8 cellular contexts compared by ENCODE assay signal in the genomic region with DNA sequence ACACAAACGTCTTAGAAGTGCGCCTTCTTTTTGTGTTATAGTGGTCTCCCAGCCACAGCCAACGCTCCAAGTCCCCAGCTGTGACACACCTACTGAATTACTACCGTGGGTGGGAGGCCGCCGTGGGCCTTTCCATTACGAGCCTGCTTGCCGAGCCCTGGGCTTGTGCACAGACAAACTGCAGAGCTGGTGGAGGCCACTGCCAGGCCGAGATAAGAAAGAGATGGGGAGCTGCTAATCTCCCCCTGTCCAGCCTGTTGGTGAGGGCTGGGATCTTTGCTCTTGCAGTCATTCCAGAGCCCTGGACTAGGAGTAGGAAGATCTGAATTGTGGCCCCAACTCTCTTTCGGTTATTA. TPM values are rescaled to one million over a fixed set of nuclear protein-coding genes. Genes with fewer than 3 reads are reported as not detected.
A peak's percentile ranks its signal among the peaks of the same experiment; 100 is the strongest.
DNase-seq lines count a peak whose midpoint lies in the region; ATAC-seq and TF ChIP-seq lines count a peak whose summit lies in the region.

No MANE protein-coding gene starts in this region.

- peak overlapping the region in 1 of 2 experiments; percentile 23 for H3K23ac ChIP-seq in mesenchymal stem cell (ENCODE audit: low read length in 2 of 2)

- no peak overlapping the region for H2AFZ ChIP-seq in mesenchymal stem cell (ENCODE audit: low read depth, low read length)

- H3K4ac ChIP-seq in mesenchymal stem cell (ENCODE audit: low read depth in 1 of 2, low read length in 2 of 2), result peak overlapping the region; percentile 4 to 69

- no peak overlapping the region for H2BK120ac ChIP-seq in mesenchymal stem cell (ENCODE audit: low read depth, low read length)

- intact Hi-C loops in testis (cut with DNase I; ENCODE audit: low total_unique reads), result no loop called here

- no peak for ATAC-seq in HG02973 (IDR thresholded peaks at IDR 0.05; ENCODE audit: unreplicated experiment)

- no peak overlapping the region for H4K91ac ChIP-seq in mesenchymal stem cell (ENCODE audit: low read length)

- in situ Hi-C loops in brain microvascular endothelial cell (cut with HindIII; ENCODE audit: low pct_ligation_motif_present, low sequenced_read_pairs), result no loop called here

- no peak overlapping the region for H4K8ac ChIP-seq in mesenchymal stem cell (ENCODE audit: low read length)

- H3K4me2 ChIP-seq in mesenchymal stem cell (ENCODE audit: low read length, poor library complexity, severe bottlenecking), result peak overlapping the region; percentile 69

- H3K36me3 ChIP-seq in MG63 (peaks cover 9% of the 10 kb centered on the region), brain microvascular endothelial cell (replicated peaks) (peaks cover 4% of the 10 kb centered on the region), mesenchymal stem cell (ENCODE audit: control insufficient read depth in 1 of 2, insufficient read depth in 2 of 2, low read depth in 1 of 2, low read length in 2 of 2) (peaks cover 30 to 40% of the 10 kb centered on the region in 2 experiments), testis (ENCODE audit: low read depth, missing control alignments) (no peaks in the 10 kb centered on the region)

- TF ChIP-seq CTCF in brain microvascular endothelial cell (IDR thresholded peaks at IDR 0.05; ENCODE audit: low read depth, low read length, missing control alignments) (no peak), testis (IDR thresholded peaks at IDR 0.05) (no peak)

- H2AK5ac ChIP-seq in mesenchymal stem cell (ENCODE audit: low read length, severe bottlenecking), result no peak overlapping the region

- H3K4me1 ChIP-seq in mesenchymal stem cell (ENCODE audit: control insufficient read depth, insufficient read depth, low read depth, low read length), result peaks cover 8% of the 10 kb centered on the region
- H3K4me1 ChIP-seq in testis, result peaks cover 20% of the 10 kb centered on the region

- H3K9ac ChIP-seq in mesenchymal stem cell (ENCODE audit: low read length), result peak overlapping the region; percentile 91

- H2BK12ac ChIP-seq in mesenchymal stem cell (ENCODE audit: low read length in 2 of 2), result peak overlapping the region in 1 of 2 experiments; percentile 2

- H3K79me1 ChIP-seq in mesenchymal stem cell (replicated peaks; ENCODE audit: low read length, poor library complexity, severe bottlenecking), result peaks cover 16% of the 10 kb centered on the region

- peak overlapping the region; percentile 89 for H3K4me3 ChIP-seq in MG63
- H3K4me3 ChIP-seq in brain microvascular endothelial cell (ENCODE audit: low read depth, low read length), result peak overlapping the region; percentile 86
- H3K4me3 ChIP-seq in mesenchymal stem cell (ENCODE audit: insufficient read depth in 1 of 2, low read depth in 1 of 2, low read length in 2 of 2), result peak overlapping the region; percentile 66 to 87
- peak overlapping the region; percentile 73 to 79 for H3K4me3 ChIP-seq in testis

- TF ChIP-seq POLR2A in testis (IDR thresholded peaks at IDR 0.05), result no peak

- no peaks in the 10 kb centered on the region for H3K27me3 ChIP-seq in MG63
- H3K27me3 ChIP-seq in brain microvascular endothelial cell (replicated peaks), result no peaks in the 10 kb centered on the region
- no peaks in the 10 kb centered on the region for H3K27me3 ChIP-seq in mesenchymal stem cell (ENCODE audit: control insufficient read depth in 1 of 2, insufficient read depth in 1 of 2, low read length in 2 of 2)
- no peaks in the 10 kb centered on the region for H3K27me3 ChIP-seq in testis

- H3K9me3 ChIP-seq in MG63, result no peaks in the 10 kb centered on the region
- H3K9me3 ChIP-seq in mesenchymal stem cell (ENCODE audit: control insufficient read depth, low read length), result no peaks in the 10 kb centered on the region
- H3K9me3 ChIP-seq in testis, result no peaks in the 10 kb centered on the region

- no peak overlapping the region for H2BK15ac ChIP-seq in mesenchymal stem cell (ENCODE audit: low read depth, poor library complexity, severe bottlenecking)

- H3K14ac ChIP-seq in mesenchymal stem cell (ENCODE audit: low read length in 2 of 2), result peak overlapping the region in 1 of 2 experiments; percentile 1

- peak overlapping the region in 1 of 2 experiments; percentile 41 for H3K18ac ChIP-seq in mesenchymal stem cell (ENCODE audit: low read depth in 1 of 2, low read length in 2 of 2)

- H3K27ac ChIP-seq in brain microvascular endothelial cell (peak overlapping the region; percentile 81), mesenchymal stem cell (ENCODE audit: low read length, poor library complexity, severe bottlenecking) (peak overlapping the region; percentile 59), testis (peak overlapping the region in 1 of 2 donors; percentile 92)

- no peak overlapping the region for H2BK5ac ChIP-seq in mesenchymal stem cell (ENCODE audit: low read depth, low read length, poor library complexity, severe bottlenecking)

- peak; percentile 50 for DNase-seq in activated naive CD4-positive, alpha-beta T cell treated with Interleukin-2 at 50 U/mL for 16 hours
- no peak for DNase-seq in activated naive CD4-positive, alpha-beta T cell treated with anti-CD3 and anti-CD28 coated beads, Interleukin-2, amount 50 U/mL, for 16 hours
- DNase-seq in MG63, result no peak
- DNase-seq in brain microvascular endothelial cell, result no peak
- DNase-seq in mesenchymal stem cell, result no peak
- no peak for DNase-seq in testis
- DNase-seq in islet precursor cell, result no peak

- WGBS in mesenchymal stem cell, result 8% methylated on average over 10 of the region's 10 CpGs
- WGBS in testis, 2 donors, result 0 to 6% methylated on average over 9 to 10 of the region's 10 CpGs

RNA-seq across cellular contexts. Expression of gene HMBS, which starts 0.8 kb away (rescaled TPM):
- 35.5 and 54.7 TPM in 2 replicates for total RNA-seq in MG63 (2014; rRNA removed; shearing (Covaris generic); ENCODE audit: low replicate concordance)
- polyA plus RNA-seq in mesenchymal stem cell (2013, experiment 1 of 2), result 20.1 TPM
- 19.2 TPM for polyA plus RNA-seq in mesenchymal stem cell (2013, experiment 2 of 2)
- total RNA-seq in testis, result 10 to 100 TPM; 17.0 to 17.3 TPM
- polyA plus RNA-seq in testis (ENCODE audit: insufficient read depth, low read depth, low replicate concordance), result 14.0 TPM

RNA-seq across cellular contexts. Expression of gene DPAGT1, which starts 16.2 kb away (rescaled TPM):
- total RNA-seq in MG63 (2014; rRNA removed; shearing (Covaris generic); ENCODE audit: low replicate concordance), result 7.9 and 18.4 TPM in 2 replicates
- polyA plus RNA-seq in mesenchymal stem cell (2013, experiment 1 of 2), result 42.7 TPM
- polyA plus RNA-seq in mesenchymal stem cell (2013, experiment 2 of 2), result 37.9 TPM
- 10 to 100 TPM; 29.4 to 35.5 TPM for total RNA-seq in testis
- 24.6 TPM for polyA plus RNA-seq in testis (ENCODE audit: insufficient read depth, low read depth, low replicate concordance)

RNA-seq across cellular contexts. Expression of gene VPS11, which starts 17.9 kb away (rescaled TPM):
- 9.1 and 14.2 TPM in 2 replicates for total RNA-seq in MG63 (2014; rRNA removed; shearing (Covaris generic); ENCODE audit: low replicate concordance)
- polyA plus RNA-seq in mesenchymal stem cell (2013, experiment 1 of 2), result 29.0 TPM
- 29.0 TPM for polyA plus RNA-seq in mesenchymal stem cell (2013, experiment 2 of 2)
- total RNA-seq in testis, result 10 to 100 TPM; 50.7 to 56.7 TPM
- 60.5 TPM for polyA plus RNA-seq in testis (ENCODE audit: insufficient read depth, low read depth, low replicate concordance)

RNA-seq across cellular contexts. Expression of gene C2CD2L, which starts 21.6 kb away (rescaled TPM):
- 2.9 and 5.1 TPM in 2 replicates for total RNA-seq in MG63 (2014; rRNA removed; shearing (Covaris generic); ENCODE audit: low replicate concordance)
- 7.7 TPM for polyA plus RNA-seq in mesenchymal stem cell (2013, experiment 1 of 2)
- polyA plus RNA-seq in mesenchymal stem cell (2013, experiment 2 of 2), result 7.4 TPM
- total RNA-seq in testis, result 10 to 100 TPM; 11.7 to 12.3 TPM
- polyA plus RNA-seq in testis (ENCODE audit: insufficient read depth, low read depth, low replicate concordance), result 7.8 TPM

RNA-seq across cellular contexts. Expression of gene HYOU1, which starts 28.5 kb away (rescaled TPM):
- total RNA-seq in MG63 (2014; rRNA removed; shearing (Covaris generic); ENCODE audit: low replicate concordance), result 137 and 228 TPM in 2 replicates
- polyA plus RNA-seq in mesenchymal stem cell (2013, experiment 1 of 2), result 118 TPM
- polyA plus RNA-seq in mesenchymal stem cell (2013, experiment 2 of 2), result 124 TPM
- 100 to 1,000 TPM; 126 to 127 TPM for total RNA-seq in testis
- 209 TPM for polyA plus RNA-seq in testis (ENCODE audit: insufficient read depth, low read depth, low replicate concordance)
